ENCODE assay signal across 27 cellular contexts in the genomic region with DNA sequence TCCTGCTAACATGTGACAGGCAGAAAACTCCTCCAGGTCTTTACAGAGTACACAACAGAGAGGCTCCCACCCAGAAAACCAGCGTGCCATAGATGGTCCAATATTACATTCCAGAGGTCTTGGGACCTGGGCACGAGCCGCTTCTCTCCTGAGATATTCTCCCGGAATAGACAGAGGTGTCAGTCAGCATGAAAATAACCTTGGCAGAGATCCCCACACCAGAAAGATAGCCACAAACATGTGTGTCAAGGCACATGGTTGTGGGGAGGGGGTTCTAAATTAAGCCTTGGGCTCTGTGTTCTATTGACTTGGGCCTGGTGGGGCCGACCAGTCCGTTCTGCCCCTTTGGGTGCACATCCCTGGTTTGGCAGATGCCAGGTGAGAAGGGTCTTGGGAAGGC.
"Had no signal": no experiment of that assay in that cellular context is flagged by ENCODE, and none has a peak within 500 bp of the region (broad histone marks: within the 10 kb centered on the region; RNA-seq: fewer than 3 reads in every experiment).

No MANE protein-coding gene starts in this region.

- H3K36me3 ChIP-seq: Peyer's patch had no signal

- DNase-seq: activated B cell treated with CpG ODN at 0.5 μM for 24 hours; activated CD4-positive, alpha-beta T cell treated with anti-CD3 and anti-CD28 coated beads for 1 hour; activated CD4-positive, alpha-beta T cell treated with anti-CD3 and anti-CD28 coated beads, Interleukin-2, amount 10 ng/mL, durations not matched to agents 24 days and 14 days; activated CD4-positive, alpha-beta T cell treated with anti-CD3 and anti-CD28 coated beads, Interleukin-2, amount 50 U/mL, for 48 hours; activated CD8-positive, alpha-beta memory T cell treated with anti-CD3 and anti-CD28 coated beads, Interleukin-2, amount 10 ng/mL, durations not matched to agents 7 days and 5 days; activated effector memory CD4-positive, alpha-beta T cell treated with Interleukin-2 at 50 U/mL for 16 hours; activated naive CD4-positive, alpha-beta T cell treated with anti-CD3 and anti-CD28 coated beads for 36 hours; activated T-cell treated with anti-CD3 and anti-CD28 coated beads, Interleukin-2, amount 50 U/mL, for 24 hours; amygdala; KG1; MV-4-11; NCI-H1092 treated with DMSO at 0.1 percent for 48 hours; NCI-H1417 treated with DMSO at 0.1 percent for 48 hours; NCI-H1694; NCI-H2029; NCI-H2107; NCI-H2171 treated with DMSO at 0.1 percent for 48 hours; NCI-H226; NCI-H526; NCI-H82; NK-92 treated with Interleukin-12 subunit alpha and Interleukin-12 subunit beta, amount 100 ng/mL, for 24 hours; OCI-M1; Peyer's patch; SHP77 treated with DMSO at 0.1 percent for 48 hours; T-helper 17 cell; T-helper 9 cell had no signal

- H3K9me3 ChIP-seq: Peyer's patch had no signal

- H3K27ac ChIP-seq: Peyer's patch, RWPE1 had no signal

- H3K4me3 ChIP-seq: Peyer's patch had no signal

- H3K4me1 ChIP-seq: Peyer's patch had no signal

- H3K27me3 ChIP-seq: Peyer's patch had no signal

- ATAC-seq: activated CD8-positive, alpha-beta memory T cell treated with anti-CD3 and anti-CD28 coated beads, Interleukin-2, amount 10 ng/mL, durations not matched to agents 7 days and 5 days; T-helper 17 cell had no signal
